ENCODE assay signal across 17 cellular contexts in the genomic region with DNA sequence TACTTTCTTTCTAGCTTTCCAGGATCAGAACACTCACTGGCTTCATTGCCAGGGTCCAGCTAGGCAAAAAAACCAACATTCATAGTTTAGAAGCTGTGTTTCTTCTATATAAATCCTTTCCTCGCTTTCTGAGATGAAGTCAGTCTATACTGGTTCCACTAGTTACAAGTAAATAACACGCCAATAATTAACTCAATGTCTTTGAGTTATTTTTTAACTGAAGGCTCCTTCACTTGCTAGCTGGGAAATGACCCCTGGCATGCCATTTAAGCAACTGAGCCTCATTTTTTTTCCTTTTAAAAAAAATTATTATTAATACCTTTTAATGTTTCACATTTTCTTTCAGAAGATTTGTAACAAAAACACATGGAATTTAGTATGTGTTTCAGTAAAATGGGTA. TPM values are rescaled to one million over a fixed set of nuclear protein-coding genes. Genes with fewer than 3 reads are reported as not detected.
"Had no signal": no experiment of that assay in that cellular context is flagged by ENCODE, and none has a peak within 500 bp of the region (broad histone marks: within the 10 kb centered on the region; RNA-seq: fewer than 3 reads in every experiment).

No MANE protein-coding gene starts in this region.

- H3K27ac ChIP-seq: esophagus squamous epithelium, ovary, sigmoid colon had no signal

- H3K4me3 ChIP-seq: esophagus squamous epithelium, ovary, sigmoid colon had no signal

- DNase-seq: activated CD4-positive, alpha-beta T cell treated with anti-CD3 and anti-CD28 coated beads, Interleukin-2, amount 10 ng/mL, durations not matched to agents 7 days and 5 days; activated CD8-positive, alpha-beta memory T cell treated with anti-CD3 and anti-CD28 coated beads for 24 hours; activated CD8-positive, alpha-beta memory T cell treated with anti-CD3 and anti-CD28 coated beads, Interleukin-2, amount 50 U/mL, for 48 hours; activated effector memory CD4-positive, alpha-beta T cell treated with Interleukin-2 at 50 U/mL for 16 hours; activated naive CD4-positive, alpha-beta T cell treated with anti-CD3 and anti-CD28 coated beads, Interleukin-2, amount 10 ng/mL, durations not matched to agents 7 days and 5 days; activated T-cell treated with anti-CD3 and anti-CD28 coated beads, Interleukin-2, amount 50 U/mL, for 48 hours; dermis blood vessel endothelial cell; effector memory CD4-positive, alpha-beta T cell; esophagus squamous epithelium; ovary; sigmoid colon; stimulated activated CD4-positive, alpha-beta T cell treated with anti-CD3 and anti-CD28 coated beads, Interleukin-4, amount 100 ng/mL, for 24 hours had no signal

- H3K27me3 ChIP-seq: esophagus squamous epithelium, ovary, sigmoid colon had no signal

- H3K9me3 ChIP-seq: esophagus squamous epithelium, ovary, sigmoid colon had no signal

- ATAC-seq: stimulated activated effector memory CD8-positive, alpha-beta T cell treated with anti-CD3 and anti-CD28 coated beads, Interleukin-12 subunit alpha, Interleukin-12 subunit beta, amount 100 ng/mL, for 72 hours had no signal

- H3K36me3 ChIP-seq: ovary had no signal

- FAIRE-seq: islet of Langerhans had no signal

RNA-seq across cellular contexts. Expression of a gene that starts 25.5 kb away (rescaled TPM):
- total RNA-seq: chondrocyte, dermis blood vessel endothelial cell, endothelial cell of umbilical vein, esophagus squamous epithelium, myocyte had no signal
- polyA plus RNA-seq: endothelial cell of umbilical vein had no signal
